ENCODE assay signal across 1 cellular context in the genomic region with DNA sequence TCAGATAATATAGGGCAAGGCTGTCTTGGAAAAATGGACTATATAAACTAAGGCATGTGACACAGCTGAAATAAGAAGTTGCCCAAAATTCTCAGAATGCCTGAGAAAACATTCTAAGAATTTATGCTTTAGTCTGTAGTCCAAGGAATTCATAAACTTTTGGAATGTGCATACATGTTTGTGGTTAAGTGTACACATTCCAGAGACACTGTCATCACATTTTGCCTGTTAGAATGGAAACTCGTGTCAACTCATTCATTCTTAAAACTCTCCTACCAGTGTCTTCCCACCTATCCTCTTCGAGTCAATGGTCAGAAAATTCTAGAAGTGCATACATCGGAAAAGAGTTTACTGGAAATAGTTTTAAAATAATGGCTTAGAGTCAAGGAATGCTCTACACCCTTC.
TF ChIP-seq lines count a peak whose summit lies in the region.

No MANE protein-coding gene starts in this region.

TF ChIP-seq in HepG2, 621 proteins besides CTCF, POLR2A, EP300 and RAD21 (continued from another document):
- TF ChIP-seq, protein P1, sequence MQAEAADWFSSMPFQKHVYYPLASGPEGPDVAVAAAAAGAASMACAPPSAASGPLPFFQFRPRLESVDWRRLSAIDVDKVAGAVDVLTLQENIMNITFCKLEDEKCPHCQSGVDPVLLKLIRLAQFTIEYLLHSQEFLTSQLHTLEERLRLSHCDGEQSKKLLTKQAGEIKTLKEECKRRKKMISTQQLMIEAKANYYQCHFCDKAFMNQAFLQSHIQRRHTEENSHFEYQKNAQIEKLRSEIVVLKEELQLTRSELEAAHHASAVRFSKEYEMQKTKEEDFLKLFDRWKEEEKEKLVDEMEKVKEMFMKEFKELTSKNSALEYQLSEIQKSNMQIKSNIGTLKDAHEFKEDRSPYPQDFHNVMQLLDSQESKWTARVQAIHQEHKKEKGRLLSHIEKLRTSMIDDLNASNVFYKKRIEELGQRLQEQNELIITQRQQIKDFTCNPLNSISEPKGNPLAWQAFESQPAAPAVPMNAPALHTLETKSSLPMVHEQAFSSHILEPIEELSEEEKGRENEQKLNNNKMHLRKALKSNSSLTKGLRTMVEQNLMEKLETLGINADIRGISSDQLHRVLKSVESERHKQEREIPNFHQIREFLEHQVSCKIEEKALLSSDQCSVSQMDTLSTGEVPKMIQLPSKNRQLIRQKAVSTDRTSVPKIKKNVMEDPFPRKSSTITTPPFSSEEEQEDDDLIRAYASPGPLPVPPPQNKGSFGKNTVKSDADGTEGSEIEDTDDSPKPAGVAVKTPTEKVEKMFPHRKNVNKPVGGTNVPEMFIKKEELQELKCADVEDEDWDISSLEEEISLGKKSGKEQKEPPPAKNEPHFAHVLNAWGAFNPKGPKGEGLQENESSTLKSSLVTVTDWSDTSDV (CRISPR knock-in tag; IDR thresholded peaks at IDR 0.05) = no peak
- TF ChIP-seq ZBTB42 (CRISPR knock-in tag; IDR thresholded peaks at IDR 0.05) (no peak), GTF3A (CRISPR knock-in tag; conservative IDR thresholded peaks at IDR 0.05) (no peak), SNRNP70 (IDR thresholded peaks at IDR 0.05; ENCODE audit: low read depth, low read length) (no peak), ATM (IDR thresholded peaks at IDR 0.05; ENCODE audit: borderline replicate concordance) (no peak), RELA (CRISPR knock-in tag; IDR thresholded peaks at IDR 0.05) (no peak)
- TF ChIP-seq, protein P2, sequence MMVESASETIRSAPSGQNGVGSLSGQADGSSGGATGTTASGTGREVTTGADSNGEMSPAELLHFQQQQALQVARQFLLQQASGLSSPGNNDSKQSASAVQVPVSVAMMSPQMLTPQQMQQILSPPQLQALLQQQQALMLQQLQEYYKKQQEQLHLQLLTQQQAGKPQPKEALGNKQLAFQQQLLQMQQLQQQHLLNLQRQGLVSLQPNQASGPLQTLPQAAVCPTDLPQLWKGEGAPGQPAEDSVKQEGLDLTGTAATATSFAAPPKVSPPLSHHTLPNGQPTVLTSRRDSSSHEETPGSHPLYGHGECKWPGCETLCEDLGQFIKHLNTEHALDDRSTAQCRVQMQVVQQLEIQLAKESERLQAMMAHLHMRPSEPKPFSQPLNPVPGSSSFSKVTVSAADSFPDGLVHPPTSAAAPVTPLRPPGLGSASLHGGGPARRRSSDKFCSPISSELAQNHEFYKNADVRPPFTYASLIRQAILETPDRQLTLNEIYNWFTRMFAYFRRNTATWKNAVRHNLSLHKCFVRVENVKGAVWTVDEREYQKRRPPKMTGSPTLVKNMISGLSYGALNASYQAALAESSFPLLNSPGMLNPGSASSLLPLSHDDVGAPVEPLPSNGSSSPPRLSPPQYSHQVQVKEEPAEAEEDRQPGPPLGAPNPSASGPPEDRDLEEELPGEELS (CRISPR knock-in tag; IDR thresholded peaks at IDR 0.05) = no peak
- TF ChIP-seq, protein P3, sequence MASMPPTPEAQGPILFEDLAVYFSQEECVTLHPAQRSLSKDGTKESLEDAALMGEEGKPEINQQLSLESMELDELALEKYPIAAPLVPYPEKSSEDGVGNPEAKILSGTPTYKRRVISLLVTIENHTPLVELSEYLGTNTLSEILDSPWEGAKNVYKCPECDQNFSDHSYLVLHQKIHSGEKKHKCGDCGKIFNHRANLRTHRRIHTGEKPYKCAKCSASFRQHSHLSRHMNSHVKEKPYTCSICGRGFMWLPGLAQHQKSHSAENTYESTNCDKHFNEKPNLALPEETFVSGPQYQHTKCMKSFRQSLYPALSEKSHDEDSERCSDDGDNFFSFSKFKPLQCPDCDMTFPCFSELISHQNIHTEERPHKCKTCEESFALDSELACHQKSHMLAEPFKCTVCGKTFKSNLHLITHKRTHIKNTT (CRISPR knock-in tag; IDR thresholded peaks at IDR 0.05) = no peak
